Comparison of ENCODE assay signal across 1 cellular context in the genomic region with DNA sequence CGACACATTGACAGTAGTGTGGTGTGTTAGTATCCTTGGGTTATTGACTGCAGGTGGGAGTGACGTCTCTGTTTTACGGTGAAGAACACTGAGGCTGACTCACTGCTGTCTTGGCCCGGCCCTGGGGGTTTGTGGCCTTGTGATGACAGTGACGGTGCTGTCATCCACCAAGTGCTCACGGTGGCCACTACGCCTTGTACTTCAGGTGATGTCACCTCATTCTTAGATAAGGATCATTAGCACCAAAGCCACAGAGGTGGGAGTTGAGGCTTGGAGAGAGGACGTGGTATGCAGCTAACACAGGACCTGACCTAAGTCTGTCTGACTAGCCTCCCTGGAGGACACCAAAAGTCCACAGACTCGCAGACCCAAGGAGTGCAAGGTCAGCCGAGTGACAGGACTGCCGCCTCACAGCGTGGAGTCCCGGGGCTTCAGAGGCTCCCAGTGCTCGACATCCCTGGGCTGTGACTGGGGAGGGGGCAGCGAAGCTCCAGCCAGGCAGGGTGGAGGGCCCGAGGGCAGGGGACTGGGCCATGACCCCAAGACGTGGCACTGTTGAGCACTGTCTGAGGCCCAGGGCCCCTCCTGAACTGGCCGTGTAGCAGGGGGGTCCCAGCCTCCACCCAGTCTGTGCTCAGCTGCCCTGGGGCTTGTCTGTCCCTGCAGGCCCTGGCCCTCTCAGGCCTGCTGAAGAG.
TF ChIP-seq lines count a peak whose summit lies in the region.

No MANE protein-coding gene starts in this region.

TF ChIP-seq in GM12878, 131 proteins besides CTCF, POLR2A, EP300 and RAD21 (continued from another document):
- TF ChIP-seq, protein P1, sequence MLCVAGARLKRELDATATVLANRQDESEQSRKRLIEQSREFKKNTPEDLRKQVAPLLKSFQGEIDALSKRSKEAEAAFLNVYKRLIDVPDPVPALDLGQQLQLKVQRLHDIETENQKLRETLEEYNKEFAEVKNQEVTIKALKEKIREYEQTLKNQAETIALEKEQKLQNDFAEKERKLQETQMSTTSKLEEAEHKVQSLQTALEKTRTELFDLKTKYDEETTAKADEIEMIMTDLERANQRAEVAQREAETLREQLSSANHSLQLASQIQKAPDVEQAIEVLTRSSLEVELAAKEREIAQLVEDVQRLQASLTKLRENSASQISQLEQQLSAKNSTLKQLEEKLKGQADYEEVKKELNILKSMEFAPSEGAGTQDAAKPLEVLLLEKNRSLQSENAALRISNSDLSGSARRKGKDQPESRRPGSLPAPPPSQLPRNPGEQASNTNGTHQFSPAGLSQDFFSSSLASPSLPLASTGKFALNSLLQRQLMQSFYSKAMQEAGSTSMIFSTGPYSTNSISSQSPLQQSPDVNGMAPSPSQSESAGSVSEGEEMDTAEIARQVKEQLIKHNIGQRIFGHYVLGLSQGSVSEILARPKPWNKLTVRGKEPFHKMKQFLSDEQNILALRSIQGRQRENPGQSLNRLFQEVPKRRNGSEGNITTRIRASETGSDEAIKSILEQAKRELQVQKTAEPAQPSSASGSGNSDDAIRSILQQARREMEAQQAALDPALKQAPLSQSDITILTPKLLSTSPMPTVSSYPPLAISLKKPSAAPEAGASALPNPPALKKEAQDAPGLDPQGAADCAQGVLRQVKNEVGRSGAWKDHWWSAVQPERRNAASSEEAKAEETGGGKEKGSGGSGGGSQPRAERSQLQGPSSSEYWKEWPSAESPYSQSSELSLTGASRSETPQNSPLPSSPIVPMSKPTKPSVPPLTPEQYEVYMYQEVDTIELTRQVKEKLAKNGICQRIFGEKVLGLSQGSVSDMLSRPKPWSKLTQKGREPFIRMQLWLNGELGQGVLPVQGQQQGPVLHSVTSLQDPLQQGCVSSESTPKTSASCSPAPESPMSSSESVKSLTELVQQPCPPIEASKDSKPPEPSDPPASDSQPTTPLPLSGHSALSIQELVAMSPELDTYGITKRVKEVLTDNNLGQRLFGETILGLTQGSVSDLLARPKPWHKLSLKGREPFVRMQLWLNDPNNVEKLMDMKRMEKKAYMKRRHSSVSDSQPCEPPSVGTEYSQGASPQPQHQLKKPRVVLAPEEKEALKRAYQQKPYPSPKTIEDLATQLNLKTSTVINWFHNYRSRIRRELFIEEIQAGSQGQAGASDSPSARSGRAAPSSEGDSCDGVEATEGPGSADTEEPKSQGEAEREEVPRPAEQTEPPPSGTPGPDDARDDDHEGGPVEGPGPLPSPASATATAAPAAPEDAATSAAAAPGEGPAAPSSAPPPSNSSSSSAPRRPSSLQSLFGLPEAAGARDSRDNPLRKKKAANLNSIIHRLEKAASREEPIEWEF (IDR thresholded peaks at IDR 0.05; ENCODE audit: insufficient replicate concordance, low read depth, low read length), result no peak
